Comparison of ENCODE assay signal across 10 cellular contexts in genomic region chr7:22561895-22562593, GRCh38.
DNase-seq lines count a peak whose midpoint lies in the region; ATAC-seq, FAIRE-seq and TF ChIP-seq lines count a peak whose summit lies in the region.
"Had no signal": no experiment of that assay in that cellular context is flagged by ENCODE, and none has a peak within 500 bp of the region (broad histone marks: within the 10 kb centered on the region; RNA-seq: fewer than 3 reads in every experiment).

No MANE protein-coding gene starts in this region.

- FAIRE-seq in HepG2 (lab: Jason Lieb, UNC), result no peak

- H3K9me3 ChIP-seq in DOHH2 (ENCODE audit: control insufficient read depth, insufficient read depth, low read length) (no peaks in the 10 kb centered on the region), HEK293 (ENCODE audit: control insufficient read depth, insufficient read depth, low read depth, low read length) (no peaks in the 10 kb centered on the region), ascending aorta (no peaks in the 10 kb centered on the region), mesodermal cell (ENCODE audit: control insufficient read depth, low read length) (no peaks in the 10 kb centered on the region), Karpas-422 (ENCODE audit: low read length) (no peaks in the 10 kb centered on the region), HepG2 (ENCODE audit: low read length) (no peaks in the 10 kb centered on the region)

- intact Hi-C loops in ascending aorta (cut with DNase I) (loop anchor here (1.0 to 5.0 kb wide), 8 partner anchors 15 to 910 kb away; partner anchors contain the start of genes IGF2BP3, KLHL7 and TOMM7), HepG2 (cut with micrococcal nuclease; ENCODE audit: unreplicated experiment) (loop anchor here (10.0 kb wide), 1 partner anchor 303 kb away; no protein-coding TSS in a partner anchor)

- no peak overlapping the region for H2AFZ ChIP-seq in Karpas-422 (ENCODE audit: low read length)
- H2AFZ ChIP-seq in HepG2 (ENCODE audit: low read length), result no peak overlapping the region

- POLR2A ChIA-PET in HEK293 (lab: Yijun Ruan, JAX), result no interaction called here
- POLR2A ChIA-PET in HepG2 (lab: Yijun Ruan, JAX), result no interaction called here

- TF ChIP-seq EP300 in HepG2 (IDR thresholded peaks at IDR 0.05; ENCODE audit: low read depth in 2 of 2, low read length in 2 of 2) (no peak), HepG2 (CRISPR knock-in tag; IDR thresholded peaks at IDR 0.05; ENCODE audit: borderline replicate concordance) (no peak)

- H3K27ac ChIP-seq in DOHH2 (ENCODE audit: low read depth, low read length) (no peak overlapping the region), HEK293 (ENCODE audit: extremely low read depth, low read depth, low read length) (no peak overlapping the region), ascending aorta (peak overlapping the region; percentile 15 to 73), mesodermal cell (ENCODE audit: low read depth, low read length, severe bottlenecking) (peak overlapping the region; percentile 78), Karpas-422 (ENCODE audit: low read length) (no peak overlapping the region), HepG2 (ENCODE audit: extremely low read length, insufficient read depth, low read length) (no peak overlapping the region)

- H3K4me1 ChIP-seq in DOHH2 (ENCODE audit: control insufficient read depth, low read length), result peaks cover 54% of the 10 kb centered on the region
- peaks cover 19% of the 10 kb centered on the region for H3K4me1 ChIP-seq in HEK293 (ENCODE audit: control insufficient read depth, insufficient read depth, low read length)
- peaks cover 0 to 54% of the 10 kb centered on the region in 2 donors for H3K4me1 ChIP-seq in ascending aorta
- peaks cover 47% of the 10 kb centered on the region for H3K4me1 ChIP-seq in mesodermal cell (ENCODE audit: control insufficient read depth, insufficient read depth, low read length, poor library complexity, severe bottlenecking)
- peaks cover 32% of the 10 kb centered on the region for H3K4me1 ChIP-seq in Karpas-422 (ENCODE audit: low read length)
- peaks cover 8% of the 10 kb centered on the region; the same call in 1 of the 2 replicates for H3K4me1 ChIP-seq in HepG2 (ENCODE audit: insufficient read depth, low read length)

- H3K9ac ChIP-seq in Karpas-422 (ENCODE audit: low read length) (no peak overlapping the region), HepG2 (ENCODE audit: insufficient read depth, low read depth, low read length) (no peak overlapping the region)

- CTCF ChIA-PET in HEK293 (lab: Yijun Ruan, JAX), result interaction anchor here (0.6 to 9.5 kb wide), 17 partner anchors 21 to 692 kb away, joined by 3 to 149 read pairs (median 4); partner anchors contain the start of gene IL6
- CTCF ChIA-PET in HepG2 (lab: Yijun Ruan, JAX; ENCODE audit: low intra/inter-chr PET ratio, low total read pairs), result interaction anchor here (3.4 to 3.7 kb wide), 2 partner anchors 165 to 493 kb away, joined by 32 to 33 read pairs; partner anchors contain the start of gene IL6

- TF ChIP-seq CTCF in DOHH2 (IDR thresholded peaks at IDR 0.05; ENCODE audit: low read depth, low read length, poor library complexity, severe bottlenecking) (no peak), HEK293 (tag by site-specific recombination; IDR thresholded peaks at IDR 0.05) (no peak), ascending aorta (IDR thresholded peaks at IDR 0.05) (no peak), HepG2 (CRISPR knock-in tag; IDR thresholded peaks at IDR 0.05) (no peak)

- TF ChIP-seq POLR2A in HepG2 (IDR thresholded peaks at IDR 0.05; ENCODE audit: insufficient read depth in 1 of 2, low read depth in 2 of 2, low read length in 2 of 2), result no peak

- no peaks in the 10 kb centered on the region for H3K79me2 ChIP-seq in DOHH2 (ENCODE audit: control insufficient read depth, low read length)
- H3K79me2 ChIP-seq in Karpas-422 (ENCODE audit: low read length), result no peaks in the 10 kb centered on the region
- H3K79me2 ChIP-seq in HepG2 (ENCODE audit: insufficient read depth, low read length), result no peaks in the 10 kb centered on the region

- H3K4me2 ChIP-seq in DOHH2 (ENCODE audit: low read length) (peak overlapping the region; percentile 56), Karpas-422 (ENCODE audit: low read depth, low read length, poor library complexity, severe bottlenecking) (no peak overlapping the region), HepG2 (ENCODE audit: low read depth, low read length) (no peak overlapping the region)

- BruUV-seq in HepG2 (replicated peaks; lab: Mats Ljungman, UMichigan), result no TSS peak

- ATAC-seq in HepG2 (no peak), GM19452 (IDR thresholded peaks at IDR 0.05; ENCODE audit: unreplicated experiment) (no peak)
- ATAC-seq: activated CD4-positive, CD25-positive, alpha-beta regulatory T cell treated with anti-CD3 and anti-CD28 coated beads, Interleukin-2, amount 50 U/mL, for 24 hours had no signal

- H3K27me3 ChIP-seq in DOHH2 (ENCODE audit: control insufficient read depth, low read length) (peaks cover 35% of the 10 kb centered on the region), ascending aorta (no peaks in the 10 kb centered on the region), Karpas-422 (ENCODE audit: low read length) (no peaks in the 10 kb centered on the region), HepG2 (ENCODE audit: control insufficient read depth in 1 of 2, insufficient read depth in 2 of 2, low read length in 2 of 2) (peaks cover 6 to 17% of the 10 kb centered on the region in 2 experiments; a peak in 3 of 5 replicates)

- H3K36me3 ChIP-seq in DOHH2 (ENCODE audit: control insufficient read depth, low read length) (no peaks in the 10 kb centered on the region), HEK293 (ENCODE audit: control insufficient read depth in 2 of 2, insufficient read depth in 1 of 2, low read length in 2 of 2) (no peaks in the 10 kb centered on the region), ascending aorta (no peaks in the 10 kb centered on the region), mesodermal cell (ENCODE audit: control insufficient read depth, insufficient read depth, low read length) (no peaks in the 10 kb centered on the region), Karpas-422 (ENCODE audit: insufficient read depth, low read length) (no peaks in the 10 kb centered on the region), HepG2 (replicated peaks in 1 of 2; ENCODE audit: control insufficient read depth in 1 of 2, insufficient read depth in 2 of 2, low read length in 2 of 2) (no peaks in the 10 kb centered on the region)

- H3K9me2 ChIP-seq in DOHH2 (replicated peaks; ENCODE audit: control insufficient read depth, low read length), result no peaks in the 10 kb centered on the region
- H3K9me2 ChIP-seq in Karpas-422 (replicated peaks; ENCODE audit: insufficient read depth, low read length), result no peaks in the 10 kb centered on the region

- H3K4me3 ChIP-seq in DOHH2 (ENCODE audit: low read length) (no peak overlapping the region), HEK293 (ENCODE audit: low read depth, low read length) (no peak overlapping the region), ascending aorta (no peak overlapping the region), mesodermal cell (ENCODE audit: extremely low read depth, insufficient read depth, low read length, poor library complexity, severe bottlenecking) (no peak overlapping the region), Karpas-422 (ENCODE audit: low read length) (no peak overlapping the region), HepG2 (replicated peaks in 1 of 3; ENCODE audit: insufficient read depth in 1 of 3, low read depth in 2 of 3, low read length in 3 of 3) (no peak overlapping the region)

- no peak for TF ChIP-seq RAD21 in HepG2 (CRISPR knock-in tag; IDR thresholded peaks at IDR 0.05)

- 57 to 67% methylated on average over 1 of the region's 5 CpGs for WGBS in mesodermal cell (ENCODE audit: insufficient coverage in 2 of 2), 2 experiments
- WGBS in HepG2 (ENCODE audit: low lambda C conversion rate), result 55% methylated on average over 5 of the region's 5 CpGs

- in situ Hi-C loops in HepG2 (cut with HindIII; ENCODE audit: extremely low pct_ligation_motif_present, low pct_unique_long_range_greater_than_20kb), result loop anchor here (5.0 kb wide), 1 partner anchor 165 kb away; the partner anchor contains the start of gene IL6

- H4K20me1 ChIP-seq in DOHH2 (ENCODE audit: control insufficient read depth, insufficient read depth, low read depth, low read length) (no peaks in the 10 kb centered on the region), Karpas-422 (ENCODE audit: insufficient read depth, low read depth, low read length) (no peaks in the 10 kb centered on the region), HepG2 (ENCODE audit: insufficient read depth, low read length) (no peaks in the 10 kb centered on the region)

- DNase-seq in ascending aorta (ENCODE audit: low spot score in 2 of 2) (no peak), Karpas-422 (no peak), HepG2 (ENCODE audit: low spot score) (no peak)
- no peak for DNase-seq in activated CD8-positive, alpha-beta memory T cell treated with anti-CD3 and anti-CD28 coated beads, Interleukin-2, amount 50 U/mL, for 48 hours
- DNase-seq: stimulated activated CD4-positive, alpha-beta T cell treated with anti-CD3 and anti-CD28 coated beads, Interleukin-15, amount 100 ng/mL, for 24 hours had no signal

- no peaks in the 10 kb centered on the region for H3F3A ChIP-seq in DOHH2 (ENCODE audit: control insufficient read depth, insufficient read depth)

TF ChIP-seq in HEK293, 187 proteins besides CTCF, POLR2A, EP300 and RAD21 (continues in another document):
- no peak for TF ChIP-seq KLF1 (tag by site-specific recombination; IDR thresholded peaks at IDR 0.05)

TF ChIP-seq in HepG2, 621 proteins besides CTCF, POLR2A, EP300 and RAD21 (continues in another document):
- no peak for TF ChIP-seq ZBTB7A (CRISPR knock-in tag; IDR thresholded peaks at IDR 0.05)
- TF ChIP-seq SRSF4 (IDR thresholded peaks at IDR 0.05; ENCODE audit: low read depth, low read length, poor library complexity, severe bottlenecking), result no peak
- no peak for TF ChIP-seq ZSCAN21 (CRISPR knock-in tag; IDR thresholded peaks at IDR 0.05; ENCODE audit: borderline replicate concordance)
- TF ChIP-seq KMT2B (CRISPR knock-in tag; IDR thresholded peaks at IDR 0.05), result no peak
- TF ChIP-seq FOXK2 (IDR thresholded peaks at IDR 0.05), result no peak
- TF ChIP-seq ZNF709 (CRISPR knock-in tag; IDR thresholded peaks at IDR 0.05), result no peak
- no peak for TF ChIP-seq JUND (CRISPR knock-in tag; IDR thresholded peaks at IDR 0.05)
- no peak for TF ChIP-seq DMAP1 (CRISPR knock-in tag; IDR thresholded peaks at IDR 0.05)
- TF ChIP-seq PBX2 (CRISPR knock-in tag; IDR thresholded peaks at IDR 0.05), result no peak
- no peak for TF ChIP-seq SSRP1 (CRISPR knock-in tag; IDR thresholded peaks at IDR 0.05)

Comparison
In these comparisons a context has a peak if more than half of its experiments do, and no peak if none do; other contexts are left out.
1. H3K27ac ChIP-seq: peak in ascending aorta (2 of 2) and mesodermal cell (single experiment); none in DOHH2 (single experiment), HEK293 (single experiment), Karpas-422 (single experiment) and HepG2 (single experiment).